ENCODE assay signal across 18 cellular contexts in genomic region chr22:49638788-49639187, GRCh38.
DNase-seq lines count a peak whose midpoint lies in the region; ATAC-seq, FAIRE-seq and TF ChIP-seq lines count a peak whose summit lies in the region.
"Had no signal": no experiment of that assay in that cellular context is flagged by ENCODE, and none has a peak within 500 bp of the region (broad histone marks: within the 10 kb centered on the region; RNA-seq: fewer than 3 reads in every experiment).

No MANE protein-coding gene starts in this region.

- H3K4me3 ChIP-seq in astrocyte of the spinal cord (ENCODE audit: low read depth, low read length) (no peak overlapping the region), kidney (ENCODE audit: low read length in 2 of 2) (no peak overlapping the region)

- in situ Hi-C loops in G401 (cut with HindIII; ENCODE audit: low sequenced_read_pairs) = loop anchor here (5.0 kb wide), 1 partner anchor 286 kb away; no protein-coding TSS in a partner anchor
- in situ Hi-C loops in astrocyte of the spinal cord (cut with HindIII; ENCODE audit: low sequenced_read_pairs) = no loop called here

- no peak overlapping the region for H3K27ac ChIP-seq in kidney (ENCODE audit: low read depth in 2 of 2, low read length in 2 of 2)

- DNase-seq in G401 (ENCODE audit: low spot score) (peak; percentile 29), LHCN-M2 (ENCODE audit: low read depth) (peak; percentile 41), astrocyte of the spinal cord (ENCODE audit: low read depth, low spot score) (peak; percentile 12), myocyte (ENCODE audit: low read depth) (peak; percentile 69), kidney (no peak)
- DNase-seq: activated CD4-positive, alpha-beta T cell treated with anti-CD3 and anti-CD28 coated beads for 48 hours; activated T-cell treated with anti-CD3 and anti-CD28 coated beads, Interleukin-2, amount 50 U/mL, for 24 hours; CD4-positive, CD25-positive, alpha-beta regulatory T cell; erythroblast; GDM1; HCEC 1CT; Karpas-422; left cardiac atrium; naive thymus-derived CD8-positive, alpha-beta T cell; NCI-H1694 treated with DMSO at 0.1 percent for 48 hours had no signal

- ATAC-seq in HG02973 (IDR thresholded peaks at IDR 0.05; ENCODE audit: unreplicated experiment) (no peak), HG03565 (IDR thresholded peaks at IDR 0.05; ENCODE audit: unreplicated experiment) (no peak)
- ATAC-seq: left cardiac atrium; naive thymus-derived CD8-positive, alpha-beta T cell had no signal

- intact Hi-C loops in kidney (cut with DNase I) = no loop called here

- no peaks in the 10 kb centered on the region for H3K4me1 ChIP-seq in kidney (ENCODE audit: control insufficient read depth in 1 of 2, insufficient read depth in 1 of 2, low read depth in 1 of 2, low read length in 2 of 2)

- no peaks in the 10 kb centered on the region for H3K9me3 ChIP-seq in kidney (ENCODE audit: control insufficient read depth in 1 of 2, low read length in 2 of 2)

- no peak for FAIRE-seq in kidney (lab: Jason Lieb, UNC)
- FAIRE-seq: colon had no signal

- no peak overlapping the region for H3K9ac ChIP-seq in kidney (ENCODE audit: low read length in 2 of 2)

- H3K36me3 ChIP-seq in kidney (ENCODE audit: control insufficient read depth in 1 of 2, insufficient read depth in 2 of 2, low read length in 2 of 2) = no peaks in the 10 kb centered on the region

- TF ChIP-seq CTCF in astrocyte of the spinal cord (IDR thresholded peaks at IDR 0.05; ENCODE audit: low read depth, low read length) (no peak), kidney (IDR thresholded peaks at IDR 0.05; ENCODE audit: borderline replicate concordance, extremely low read depth, insufficient read depth) (no peak)
